1 cellular context compared by ENCODE assay signal in the genomic region with DNA sequence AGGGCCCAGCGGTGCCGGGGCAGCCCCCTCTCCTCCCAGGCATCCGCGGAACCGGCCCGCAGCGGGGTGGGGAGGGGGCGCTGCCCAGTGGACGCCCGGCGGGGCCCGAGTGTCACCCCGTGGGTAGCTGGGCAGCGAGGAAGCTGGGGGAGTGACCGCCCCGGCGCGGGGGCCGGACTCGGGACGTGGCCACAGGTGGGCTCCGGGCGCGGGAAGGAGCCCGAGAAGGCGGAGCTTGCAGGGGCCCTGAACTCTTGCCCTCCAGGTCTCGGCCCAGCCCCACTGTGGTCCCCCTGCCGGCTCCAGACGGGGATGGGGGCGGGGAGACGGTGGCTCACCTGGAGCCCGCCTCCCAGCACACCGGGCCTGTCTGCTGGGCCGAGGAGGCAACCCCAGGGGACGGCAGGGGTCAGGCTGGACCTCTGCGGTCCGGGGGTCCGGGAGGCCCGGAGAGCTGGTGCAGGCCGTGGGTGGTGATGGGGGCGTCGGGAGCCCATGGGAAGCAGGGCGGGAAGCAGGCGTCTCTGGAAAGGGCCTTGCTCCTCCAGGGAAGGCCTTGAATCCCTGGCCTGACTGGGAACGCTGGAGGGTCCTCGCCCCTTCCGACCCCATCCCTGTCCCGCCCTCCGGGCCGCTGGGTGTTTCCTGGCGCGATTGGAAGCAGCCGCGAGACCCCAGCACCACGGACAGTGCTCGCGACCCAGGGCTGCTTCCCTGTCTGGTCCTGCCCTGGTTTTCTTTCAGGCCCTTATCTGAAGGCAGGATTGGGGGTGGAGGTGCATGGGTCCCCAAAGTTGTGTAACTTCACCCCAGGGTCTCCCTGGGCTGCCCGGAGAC.
TF ChIP-seq lines count a peak whose summit lies in the region.

No MANE protein-coding gene starts in this region.

TF ChIP-seq in Ishikawa, 13 proteins besides CTCF, POLR2A, EP300 and RAD21:
- TF ChIP-seq, protein P1, sequence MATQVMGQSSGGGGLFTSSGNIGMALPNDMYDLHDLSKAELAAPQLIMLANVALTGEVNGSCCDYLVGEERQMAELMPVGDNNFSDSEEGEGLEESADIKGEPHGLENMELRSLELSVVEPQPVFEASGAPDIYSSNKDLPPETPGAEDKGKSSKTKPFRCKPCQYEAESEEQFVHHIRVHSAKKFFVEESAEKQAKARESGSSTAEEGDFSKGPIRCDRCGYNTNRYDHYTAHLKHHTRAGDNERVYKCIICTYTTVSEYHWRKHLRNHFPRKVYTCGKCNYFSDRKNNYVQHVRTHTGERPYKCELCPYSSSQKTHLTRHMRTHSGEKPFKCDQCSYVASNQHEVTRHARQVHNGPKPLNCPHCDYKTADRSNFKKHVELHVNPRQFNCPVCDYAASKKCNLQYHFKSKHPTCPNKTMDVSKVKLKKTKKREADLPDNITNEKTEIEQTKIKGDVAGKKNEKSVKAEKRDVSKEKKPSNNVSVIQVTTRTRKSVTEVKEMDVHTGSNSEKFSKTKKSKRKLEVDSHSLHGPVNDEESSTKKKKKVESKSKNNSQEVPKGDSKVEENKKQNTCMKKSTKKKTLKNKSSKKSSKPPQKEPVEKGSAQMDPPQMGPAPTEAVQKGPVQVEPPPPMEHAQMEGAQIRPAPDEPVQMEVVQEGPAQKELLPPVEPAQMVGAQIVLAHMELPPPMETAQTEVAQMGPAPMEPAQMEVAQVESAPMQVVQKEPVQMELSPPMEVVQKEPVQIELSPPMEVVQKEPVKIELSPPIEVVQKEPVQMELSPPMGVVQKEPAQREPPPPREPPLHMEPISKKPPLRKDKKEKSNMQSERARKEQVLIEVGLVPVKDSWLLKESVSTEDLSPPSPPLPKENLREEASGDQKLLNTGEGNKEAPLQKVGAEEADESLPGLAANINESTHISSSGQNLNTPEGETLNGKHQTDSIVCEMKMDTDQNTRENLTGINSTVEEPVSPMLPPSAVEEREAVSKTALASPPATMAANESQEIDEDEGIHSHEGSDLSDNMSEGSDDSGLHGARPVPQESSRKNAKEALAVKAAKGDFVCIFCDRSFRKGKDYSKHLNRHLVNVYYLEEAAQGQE (IDR thresholded peaks at IDR 0.05; ENCODE audit: low read depth): peak; percentile 89
- peak; percentile 54 for TF ChIP-seq ZBTB7A (IDR thresholded peaks at IDR 0.05; ENCODE audit: low read depth)
- TF ChIP-seq CEBPB (IDR thresholded peaks at IDR 0.05): no peak
